In genomic region chr15:74036271-74037170, GRCh38 we compare ENCODE assay signal across 9 cellular contexts. TPM values are rescaled to one million over a fixed set of nuclear protein-coding genes. Genes with fewer than 3 reads are reported as not detected.
DNase-seq lines count a peak whose midpoint lies in the region; ATAC-seq, FAIRE-seq and TF ChIP-seq lines count a peak whose summit lies in the region.
"Had no signal": no experiment of that assay in that cellular context is flagged by ENCODE, and none has a peak within 500 bp of the region (broad histone marks: within the 10 kb centered on the region; RNA-seq: fewer than 3 reads in every experiment).

No MANE protein-coding gene starts in this region.

- H3K9me3 ChIP-seq in MG63 = no peaks in the 10 kb centered on the region
- no peaks in the 10 kb centered on the region for H3K9me3 ChIP-seq in K562 (replicated peaks; ENCODE audit: control insufficient read depth, insufficient read depth, low read depth, low read length)
- no peaks in the 10 kb centered on the region for H3K9me3 ChIP-seq in upper lobe of right lung

- no TSS peak for BruUV-seq in K562 (replicated peaks; lab: Mats Ljungman, UMichigan)

- H3K27ac Mint-ChIP-seq in activated CD4-positive, alpha-beta memory T cell treated with anti-CD3 and anti-CD28 coated beads for 36 hours = no peak overlapping the region

- TF ChIP-seq RAD21 in K562 (CRISPR knock-in tag; conservative IDR thresholded peaks at IDR 0.05 in 1 of 2, IDR thresholded peaks at IDR 0.05 in 1 of 2) = peak; percentile 9 to 42; a peak in 1 of 4 replicates

- no peak overlapping the region for H3K4me3 Mint-ChIP-seq in activated CD4-positive, alpha-beta memory T cell treated with anti-CD3 and anti-CD28 coated beads for 36 hours

- H3K4me3 ChIP-seq in MG63 (no peak overlapping the region), K562 (no peak overlapping the region), upper lobe of right lung (no peak overlapping the region)

- CTCF ChIA-PET in K562 (lab: Yijun Ruan, JAX; ENCODE audit: low intra/inter-chr PET ratio) = interaction anchor here (2.9 kb wide), 1 partner anchor 64 kb away, joined by 18 read pairs; no protein-coding TSS in a partner anchor
- CTCF ChIA-PET in activated CD4-positive, alpha-beta memory T cell treated with anti-CD3 and anti-CD28 coated beads for 36 hours (lab: Charles Lee) = interaction anchor here (0.9 to 7.3 kb wide), 6 partner anchors 12 to 163 kb away, joined by 3 to 90 read pairs (median 6); partner anchors contain the start of gene TBC1D21

- TF ChIP-seq CTCF in K562 (IDR thresholded peaks at IDR 0.05 in 2 of 3, conservative IDR thresholded peaks at IDR 0.05 in 1 of 3; ENCODE audit: insufficient read depth in 2 of 3, low read depth in 1 of 3, low read length in 3 of 3) (peak; percentile 48 to 53 (median 50)), upper lobe of right lung (IDR thresholded peaks at IDR 0.05) (peak; percentile 45)

- H3K36me3 Mint-ChIP-seq in activated CD4-positive, alpha-beta memory T cell treated with anti-CD3 and anti-CD28 coated beads for 36 hours = peaks cover 21% of the 10 kb centered on the region

- no peak for TF ChIP-seq EP300 in K562 (IDR thresholded peaks at IDR 0.05; ENCODE audit: low read length)

- H3K4me2 ChIP-seq in K562 (ENCODE audit: insufficient read depth, low read length) = no peak overlapping the region

- H3K9me3 Mint-ChIP-seq in activated CD4-positive, alpha-beta memory T cell treated with anti-CD3 and anti-CD28 coated beads for 36 hours = no peaks in the 10 kb centered on the region

- no peaks in the 10 kb centered on the region for H3K4me1 Mint-ChIP-seq in activated CD4-positive, alpha-beta memory T cell treated with anti-CD3 and anti-CD28 coated beads for 36 hours (ENCODE audit: low read depth)

- H3K36me3 ChIP-seq in MG63 (peaks cover 81% of the 10 kb centered on the region), K562 (ENCODE audit: control insufficient read depth, insufficient read depth, low read length) (peaks cover 49% of the 10 kb centered on the region; the same call in 1 of the 3 replicates), upper lobe of right lung (peaks cover 60% of the 10 kb centered on the region)

- TF ChIP-seq POLR2A in K562 (conservative IDR thresholded peaks at IDR 0.05) = no peak

- peak; percentile 73 for ATAC-seq in K562
- peak; percentile 78 for ATAC-seq in left colon
- peak; percentile 55 for ATAC-seq in upper lobe of right lung
- ATAC-seq in GM18517 (IDR thresholded peaks at IDR 0.05; ENCODE audit: unreplicated experiment) = no peak
- ATAC-seq in GM21390 (IDR thresholded peaks at IDR 0.05; ENCODE audit: unreplicated experiment) = no peak

- peaks cover 4 to 15% of the 10 kb centered on the region in 2 experiments; a peak in 3 of 5 replicates for H3K4me1 ChIP-seq in K562 (replicated peaks in 1 of 2; ENCODE audit: control insufficient read depth in 2 of 2, insufficient read depth in 2 of 2, low read length in 2 of 2)
- peaks cover 15% of the 10 kb centered on the region for H3K4me1 ChIP-seq in upper lobe of right lung

- H3K79me2 ChIP-seq in K562 (ENCODE audit: control insufficient read depth, insufficient read depth, low read length) = no peaks in the 10 kb centered on the region

- 81% methylated on average over 19 of the region's 21 CpGs for WGBS in K562 (ENCODE audit: insufficient coverage, low coverage, missing lambda C conversion rate)

- H2AFZ ChIP-seq in K562 (ENCODE audit: low read depth, low read length) = no peak overlapping the region

- no peaks in the 10 kb centered on the region for H3K27me3 ChIP-seq in MG63
- H3K27me3 ChIP-seq in K562 (ENCODE audit: control insufficient read depth in 2 of 2, insufficient read depth in 2 of 2, low read length in 2 of 2) = peaks cover 0 to 16% of the 10 kb centered on the region in 2 experiments; a peak in 3 of 5 replicates
- H3K27me3 ChIP-seq in upper lobe of right lung = no peaks in the 10 kb centered on the region

- peak; percentile 80 for FAIRE-seq in K562 (lab: Jason Lieb, UNC)

- H3K27me3 Mint-ChIP-seq in activated CD4-positive, alpha-beta memory T cell treated with anti-CD3 and anti-CD28 coated beads for 36 hours = no peaks in the 10 kb centered on the region

- POLR2A ChIA-PET in K562 (lab: Yijun Ruan, JAX) = interaction anchor here (0.6 to 1.2 kb wide), 6 partner anchors 9 to 1668 kb away, joined by 3 to 6 read pairs (median 3); partner anchors contain the start of gene EDC3
- POLR2A ChIA-PET in activated CD4-positive, alpha-beta memory T cell treated with anti-CD3 and anti-CD28 coated beads for 36 hours (lab: Charles Lee) = no interaction called here

- no peak overlapping the region for H3K9ac ChIP-seq in K562 (ENCODE audit: insufficient read depth in 1 of 2, low read depth in 2 of 2, low read length in 2 of 2)

- H4K20me1 ChIP-seq in K562 (replicated peaks; ENCODE audit: control insufficient read depth, insufficient read depth, low read length) = peaks cover 23% of the 10 kb centered on the region

- intact Hi-C loops in K562 (cut with micrococcal nuclease) = loop anchor here (5.0 kb wide), 1 partner anchor 44 kb away; the partner anchor contains the start of genes PML and STOML1
- intact Hi-C loops in left colon (cut with DNase I, micrococcal nuclease) = no loop called here
- intact Hi-C loops in upper lobe of right lung (cut with DNase I) = no loop called here
- intact Hi-C loops in activated CD4-positive, alpha-beta memory T cell treated with anti-CD3 and anti-CD28 coated beads for 36 hours (cut with micrococcal nuclease) = no loop called here

- peak; percentile 74 for DNase-seq in GM03348 (ENCODE audit: low spot score)
- DNase-seq in MG63 = peak; percentile 52
- peak; percentile 34 to 48 (median 38) for DNase-seq in K562 (ENCODE audit: extremely low read depth in 1 of 4, low spot score in 3 of 4)
- DNase-seq in left colon = peak; percentile 54 to 73
- DNase-seq in upper lobe of right lung = no peak
- no peak for DNase-seq in activated CD4-positive, alpha-beta memory T cell treated with anti-CD3 and anti-CD28 coated beads for 36 hours

- peaks cover 3% of the 10 kb centered on the region for H3K9me1 ChIP-seq in K562 (ENCODE audit: control insufficient read depth, insufficient read depth, low read length)

- H3K27ac ChIP-seq in K562 (ENCODE audit: extremely low read depth, low read depth, low read length) (no peak overlapping the region), upper lobe of right lung (no peak overlapping the region)

- in situ Hi-C loops in K562 (cut with MboI) = loop anchor here (5.0 kb wide), 1 partner anchor 59 kb away; no protein-coding TSS in a partner anchor

RNA-seq across cellular contexts. Expression of gene PML, which starts 42.0 kb away (rescaled TPM):
- 19.5 and 39.8 TPM in 2 replicates for total RNA-seq in MG63 (2014; rRNA removed; shearing (Covaris generic); ENCODE audit: low replicate concordance)
- total RNA-seq in K562 (2011; cell fraction: chromatin; rRNA removed; ENCODE audit: low replicate concordance) = 30.2 and 56.1 TPM in 2 replicates
- total RNA-seq in K562 (2011; cell fraction: nucleolus; rRNA removed) = 36.8 and 39.2 TPM in 2 replicates
- 35.0 and 53.2 TPM in 2 replicates for total RNA-seq in K562 (2011; cell fraction: nucleoplasm; rRNA removed)
- total RNA-seq in K562 (2014; rRNA removed) (14.4 and 20.2 TPM in 2 replicates), K562 (2014; rRNA removed; fragmentation: Illumina TruSeq; extraction: Trizol) (6.0 and 6.6 TPM in 2 replicates), K562 (2015; rRNA removed; fragmentation: Illumina TruSeq; extraction: Trizol) (9.7 and 10.1 TPM in 2 replicates), K562 (2021) (44.4 and 50.7 TPM in 2 replicates), left colon (10 to 100 TPM; 26.6 to 28.5 TPM), upper lobe of right lung (82.9 TPM)
- polyA plus RNA-seq in K562 (2011; rRNA removed) (6.6 and 11.3 TPM in 2 replicates), K562 (2014; fragmentation: Illumina TruSeq; extraction: Trizol) (20.7 and 28.3 TPM in 2 replicates), K562 (2014; fragmentation: Nextera tagmentation; extraction: Ambion mirVana) (1 to 10 TPM; 5.0 to 5.4 TPM), K562 (2014; rRNA removed) (14.0 and 16.2 TPM in 2 replicates)
- 10.6 and 17.0 TPM in 2 replicates for polyA plus RNA-seq in K562 (2011; cell fraction: cytosol; rRNA removed)
- polyA plus RNA-seq in K562 (2011; cell fraction: nucleus; rRNA removed) = 22.7 and 36.6 TPM in 2 replicates
- polyA plus RNA-seq in K562 (2012) = 33.2 and 45.0 TPM in 2 replicates
- polyA minus RNA-seq in K562 (2011; rRNA and poly(A)+ RNA removed) = 8.2 and 9.8 TPM in 2 replicates
- 31.2 and 50.2 TPM in 2 replicates for polyA minus RNA-seq in K562 (2011; cell fraction: cytosol; rRNA and poly(A)+ RNA removed)
- polyA minus RNA-seq in K562 (2011; cell fraction: nucleus; rRNA and poly(A)+ RNA removed) = 12.3 and 12.9 TPM in 2 replicates
- 10 to 100 TPM; 67.6 to 69.8 TPM for total RNA-seq in activated CD4-positive, alpha-beta memory T cell treated with anti-CD3 and anti-CD28 coated beads for 36 hours

RNA-seq across cellular contexts. Expression of gene STOML1, which starts 44.4 kb away (rescaled TPM):
- 45.3 and 53.1 TPM in 2 replicates for total RNA-seq in MG63 (2014; rRNA removed; shearing (Covaris generic); ENCODE audit: low replicate concordance)
- total RNA-seq in K562 (2011; cell fraction: chromatin; rRNA removed; ENCODE audit: low replicate concordance) = 10.7 and 18.8 TPM in 2 replicates
- 18.3 and 19.3 TPM in 2 replicates for total RNA-seq in K562 (2011; cell fraction: nucleolus; rRNA removed)
- total RNA-seq in K562 (2011; cell fraction: nucleoplasm; rRNA removed) = 14.7 and 18.3 TPM in 2 replicates
- total RNA-seq in K562 (2014; rRNA removed) = 9.7 and 9.9 TPM in 2 replicates
- 1.2 and 2.1 TPM in 2 replicates for total RNA-seq in K562 (2014; rRNA removed; fragmentation: Illumina TruSeq; extraction: Trizol)
- 4.6 and 5.3 TPM in 2 replicates for total RNA-seq in K562 (2015; rRNA removed; fragmentation: Illumina TruSeq; extraction: Trizol)
- total RNA-seq in K562 (2021) = 9.6 and 10.3 TPM in 2 replicates
- 4.9 and 7.1 TPM in 2 replicates for polyA plus RNA-seq in K562 (2011; rRNA removed)
- polyA plus RNA-seq in K562 (2011; cell fraction: cytosol; rRNA removed) = 8.1 and 16.7 TPM in 2 replicates
- 14.1 and 18.4 TPM in 2 replicates for polyA plus RNA-seq in K562 (2011; cell fraction: nucleus; rRNA removed)
- polyA plus RNA-seq in K562 (2012) = 5.9 and 11.3 TPM in 2 replicates
- 3.5 and 5.2 TPM in 2 replicates for polyA plus RNA-seq in K562 (2014; fragmentation: Illumina TruSeq; extraction: Trizol)
- under 1 TPM; 0.25 to 0.53 TPM for polyA plus RNA-seq in K562 (2014; fragmentation: Nextera tagmentation; extraction: Ambion mirVana)
- polyA plus RNA-seq in K562 (2014; rRNA removed) = 6.9 and 8.9 TPM in 2 replicates
- 2.9 and 3.5 TPM in 2 replicates for polyA minus RNA-seq in K562 (2011; rRNA and poly(A)+ RNA removed)
- polyA minus RNA-seq in K562 (2011; cell fraction: cytosol; rRNA and poly(A)+ RNA removed) = 2.7 and 5.1 TPM in 2 replicates
- 5.9 and 7.2 TPM in 2 replicates for polyA minus RNA-seq in K562 (2011; cell fraction: nucleus; rRNA and poly(A)+ RNA removed)
- 10 to 100 TPM; 10.9 to 15.4 TPM for total RNA-seq in left colon
- 23.4 TPM for total RNA-seq in upper lobe of right lung
- total RNA-seq in activated CD4-positive, alpha-beta memory T cell treated with anti-CD3 and anti-CD28 coated beads for 36 hours = 10 to 100 TPM in 1 of 2 experiments, 1 to 10 TPM in 1; 7.1 to 10.1 TPM

RNA-seq across cellular contexts. Expression of gene GOLGA6A, which starts 45.8 kb away (rescaled TPM):
- total RNA-seq in MG63 (2014; rRNA removed; shearing (Covaris generic); ENCODE audit: low replicate concordance) = not detected in 2 replicates
- total RNA-seq in K562 (2011; cell fraction: chromatin; rRNA removed; ENCODE audit: low replicate concordance) = not detected in 2 replicates
- not detected in 2 replicates for total RNA-seq in K562 (2011; cell fraction: nucleolus; rRNA removed)
- total RNA-seq in K562 (2011; cell fraction: nucleoplasm; rRNA removed) = not detected in 2 replicates
- total RNA-seq in K562 (2014; rRNA removed) (not detected in 2 replicates), K562 (2014; rRNA removed; fragmentation: Illumina TruSeq; extraction: Trizol) (not detected in 2 replicates), K562 (2015; rRNA removed; fragmentation: Illumina TruSeq; extraction: Trizol) (not detected in 2 replicates), K562 (2021) (not detected in 2 replicates), left colon (not detected), upper lobe of right lung (not detected)
- polyA plus RNA-seq in K562 (2011; rRNA removed) (not detected in 2 replicates), K562 (2014; fragmentation: Illumina TruSeq; extraction: Trizol) (not detected in 2 replicates), K562 (2014; fragmentation: Nextera tagmentation; extraction: Ambion mirVana) (not detected), K562 (2014; rRNA removed) (not detected in 2 replicates)
- polyA plus RNA-seq in K562 (2011; cell fraction: cytosol; rRNA removed) = not detected in 2 replicates
- polyA plus RNA-seq in K562 (2011; cell fraction: nucleus; rRNA removed) = not detected in 2 replicates
- not detected in 2 replicates for polyA plus RNA-seq in K562 (2012)
- not detected in 2 replicates for polyA minus RNA-seq in K562 (2011; rRNA and poly(A)+ RNA removed)
- polyA minus RNA-seq in K562 (2011; cell fraction: cytosol; rRNA and poly(A)+ RNA removed) = not detected in 2 replicates
- not detected in 2 replicates for polyA minus RNA-seq in K562 (2011; cell fraction: nucleus; rRNA and poly(A)+ RNA removed)
- total RNA-seq in activated CD4-positive, alpha-beta memory T cell treated with anti-CD3 and anti-CD28 coated beads for 36 hours = not detected
- total RNA-seq: activated CD8-positive, alpha-beta memory T cell treated with anti-CD3 and anti-CD28 coated beads for 36 hours had no signal

Comparison
In these comparisons a context has a peak if more than half of its experiments do, and no peak if none do; other contexts are left out.
1. DNase-seq: peak in GM03348 (single experiment), MG63 (single experiment), K562 (4 of 4) and left colon (2 of 2); none in upper lobe of right lung (single experiment) and activated CD4-positive, alpha-beta memory T cell treated with anti-CD3 and anti-CD28 coated beads for 36 hours (single experiment).
2. ATAC-seq: peak in K562 (single experiment), left colon (single experiment) and upper lobe of right lung (single experiment); none in GM18517 (single experiment) and GM21390 (single experiment).